7 cellular contexts compared by ENCODE assay signal in genomic region chr14:74018029-74018703, GRCh38. TPM values are rescaled to one million over a fixed set of nuclear protein-coding genes. Genes with fewer than 3 reads are reported as not detected.
DNase-seq lines count a peak whose midpoint lies in the region; ATAC-seq and TF ChIP-seq lines count a peak whose summit lies in the region.

No MANE protein-coding gene starts in this region.

- no peak overlapping the region for H4K8ac ChIP-seq in neuronal stem cell (ENCODE audit: low read depth, low read length)

- peak overlapping the region; percentile 45 for H2BK15ac ChIP-seq in neuronal stem cell (ENCODE audit: low read length)

- no peak overlapping the region for H2BK5ac ChIP-seq in neuronal stem cell (ENCODE audit: low read length)

- H3K4ac ChIP-seq in neuronal stem cell (ENCODE audit: low read length): no peak overlapping the region

- H3K36me3 ChIP-seq in neuronal stem cell (replicated peaks in 1 of 2; ENCODE audit: control insufficient read depth in 2 of 2, insufficient read depth in 2 of 2, low read length in 2 of 2): peaks cover 0 to 10% of the 10 kb centered on the region in 2 donors

- H4K91ac ChIP-seq in neuronal stem cell (ENCODE audit: low read depth, low read length, poor library complexity): no peak overlapping the region

- peak overlapping the region; percentile 86 for H3K18ac ChIP-seq in neuronal stem cell (ENCODE audit: low read length)

- DNase-seq in GM12864 (ENCODE audit: low read depth) (no peak), fibroblast of mammary gland (ENCODE audit: low read depth) (peak; percentile 82), neuronal stem cell (ENCODE audit: low spot score) (no peak), RPMI8226 (no peak), NCI-H345 (lab: John Stamatoyannopoulos, UW) (no peak)

- no CpG with 5 or more reads among the region's 18 CpGs for whole genome bisulfite sequencing in neuronal stem cell (ENCODE audit: extremely low coverage in 2 of 2, insufficient read length in 2 of 2, insufficient replicate concordance in 1 of 2), 2 donors

- H3K4me2 ChIP-seq in neuronal stem cell (ENCODE audit: insufficient read depth, low read length, poor library complexity, severe bottlenecking): peak overlapping the region; percentile 84

- TF ChIP-seq CTCF in GM12864 (IDR thresholded peaks at IDR 0.05; ENCODE audit: low read depth, low read length, missing control alignments) (no peak), VCaP (conservative IDR thresholded peaks at IDR 0.05) (no peak), fibroblast of mammary gland (conservative IDR thresholded peaks at IDR 0.05; ENCODE audit: control insufficient read depth, insufficient read depth, low read depth, low read length) (no peak)

- ATAC-seq in HG03139 (IDR thresholded peaks at IDR 0.05; ENCODE audit: unreplicated experiment): peak; percentile 7

- H3K79me1 ChIP-seq in neuronal stem cell (ENCODE audit: low read depth, low read length): no peaks in the 10 kb centered on the region

- H3K4me1 ChIP-seq in neuronal stem cell (ENCODE audit: control insufficient read depth in 2 of 2, insufficient read depth in 1 of 2, low read depth in 1 of 2, low read length in 2 of 2): peaks cover 2 to 7% of the 10 kb centered on the region in 2 donors

- no peak overlapping the region for H2BK12ac ChIP-seq in neuronal stem cell (ENCODE audit: low read length)

- no peak overlapping the region for H2AK5ac ChIP-seq in neuronal stem cell (ENCODE audit: low read depth, low read length)

- H2AFZ ChIP-seq in neuronal stem cell (ENCODE audit: low read length): peak overlapping the region; percentile 98

- H3K9ac ChIP-seq in neuronal stem cell (ENCODE audit: low read depth, low read length, poor library complexity): peak overlapping the region; percentile 98

- H2BK120ac ChIP-seq in neuronal stem cell (ENCODE audit: low read depth, low read length): no peak overlapping the region

- peak overlapping the region; percentile 95 for H3K23ac ChIP-seq in neuronal stem cell (ENCODE audit: low read depth, low read length, poor library complexity)

- H3K4me3 ChIP-seq in GM12864 (ENCODE audit: low read depth, low read length) (peak overlapping the region; percentile 94), fibroblast of mammary gland (ENCODE audit: control insufficient read depth, low read depth, low read length) (peak overlapping the region; percentile 88), neuronal stem cell (ENCODE audit: low read length in 2 of 2) (peak overlapping the region; percentile 92 to 96)

- H3K14ac ChIP-seq in neuronal stem cell (ENCODE audit: low read length): no peak overlapping the region

- H3K27me3 ChIP-seq in neuronal stem cell (ENCODE audit: control insufficient read depth in 3 of 3, insufficient read depth in 3 of 3, low read depth in 1 of 3, low read length in 3 of 3): no peaks in the 10 kb centered on the region

- no peaks in the 10 kb centered on the region for H3K9me3 ChIP-seq in neuronal stem cell (replicated peaks in 1 of 2; ENCODE audit: control insufficient read depth in 2 of 2, insufficient read depth in 1 of 2, low read depth in 1 of 2, low read length in 2 of 2)

- H3K27ac ChIP-seq in VCaP (peak overlapping the region; percentile 91), neuronal stem cell (replicated peaks; ENCODE audit: low read length) (no peak overlapping the region)

RNA-seq across cellular contexts. Expression of gene ENTPD5, which starts 0.9 kb away (rescaled TPM):
- 8.4 TPM for polyA plus RNA-seq in neuronal stem cell (2013, experiment 1 of 2)
- 8.0 TPM for polyA plus RNA-seq in neuronal stem cell (2013, experiment 2 of 2)

RNA-seq across cellular contexts. Expression of gene BBOF1, which starts 1.0 kb away (rescaled TPM):
- polyA plus RNA-seq in neuronal stem cell (2013, experiment 1 of 2): 2.2 TPM
- polyA plus RNA-seq in neuronal stem cell (2013, experiment 2 of 2): 2.8 TPM
